In the genomic region with DNA sequence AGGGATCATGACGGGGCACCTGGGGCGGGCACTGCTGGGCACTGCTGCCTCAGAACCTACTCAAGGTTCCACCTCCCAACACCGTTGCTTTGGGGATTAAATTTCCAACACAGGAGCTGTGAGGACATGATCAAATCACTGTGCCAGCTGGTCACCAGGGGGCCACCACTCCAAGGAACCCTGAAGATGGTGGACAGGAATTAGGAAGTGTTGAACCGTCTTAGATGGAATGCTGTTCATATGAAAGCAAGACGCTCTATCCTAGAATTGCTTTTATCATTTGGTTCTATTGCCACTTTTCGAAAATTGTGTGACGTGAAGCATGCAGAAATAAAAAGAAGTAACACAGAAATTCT, we compare ENCODE assay signal across 23 cellular contexts.
DNase-seq lines count a peak whose midpoint lies in the region; ATAC-seq and TF ChIP-seq lines count a peak whose summit lies in the region.
"Had no signal": no experiment of that assay in that cellular context is flagged by ENCODE, and none has a peak within 500 bp of the region (broad histone marks: within the 10 kb centered on the region; RNA-seq: fewer than 3 reads in every experiment).

No MANE protein-coding gene starts in this region.

- H3K36me3 Mint-ChIP-seq in brain: no peaks in the 10 kb centered on the region
- H3K36me3 Mint-ChIP-seq in stimulated activated naive B cell treated with anti-CD40 and anti-IgM and Interleukin-4, amounts not matched to agents 10 μg/mL and 1 μg/mL and 100 μg/mL, for 72 hours: no peaks in the 10 kb centered on the region

- H3K56ac ChIP-seq in mesendoderm (ENCODE audit: low read length): no peak overlapping the region

- no peak overlapping the region for H3K4me3 Mint-ChIP-seq in brain
- H3K4me3 Mint-ChIP-seq in stimulated activated naive B cell treated with anti-CD40 and anti-IgM and Interleukin-4, amounts not matched to agents 10 μg/mL and 1 μg/mL and 100 μg/mL, for 72 hours: no peak overlapping the region
- H3K4me3 Mint-ChIP-seq: HFFc6, nephron progenitor cell had no signal

- H3K79me2 ChIP-seq in mesendoderm (ENCODE audit: control insufficient read depth, insufficient read depth, low read length): no peaks in the 10 kb centered on the region
- H3K79me2 ChIP-seq: parathyroid adenoma had no signal

- H3K4me1 ChIP-seq in BLaER1 treated with 17β-estradiol and CSF1 and Interleukin-3, amounts not matched to agents 10 nM and 100 nM: peaks cover 70 to 81% (median 75%) of the 10 kb centered on the region in 10 experiments
- H3K4me1 ChIP-seq in mesendoderm (ENCODE audit: control insufficient read depth, low read depth, low read length): peaks cover 5% of the 10 kb centered on the region

- peaks cover 7% of the 10 kb centered on the region for H3K27me3 Mint-ChIP-seq in brain
- peaks cover 64 to 66% of the 10 kb centered on the region in 2 donors for H3K27me3 Mint-ChIP-seq in stimulated activated naive B cell treated with anti-CD40 and anti-IgM and Interleukin-4, amounts not matched to agents 10 μg/mL and 1 μg/mL and 100 μg/mL, for 72 hours

- H4K8ac ChIP-seq in mesendoderm (ENCODE audit: low read depth, low read length): no peak overlapping the region

- ATAC-seq in HG02763 (IDR thresholded peaks at IDR 0.05; ENCODE audit: unreplicated experiment): no peak
- no peak for ATAC-seq in stimulated activated naive B cell treated with anti-CD40 and anti-IgM and Interleukin-4, amounts not matched to agents 10 μg/mL and 1 μg/mL and 100 μg/mL, for 72 hours (replicated peaks)
- ATAC-seq: activated naive CD4-positive, alpha-beta T cell treated with anti-CD3 and anti-CD28 coated beads, Interleukin-2, amount 50 U/mL, for 72 hours had no signal

- peaks cover 0 to 2% (median 0%) of the 10 kb centered on the region in 5 experiments for H3K9me3 Mint-ChIP-seq in brain
- peaks cover 2 to 3% of the 10 kb centered on the region in 2 donors for H3K9me3 Mint-ChIP-seq in stimulated activated naive B cell treated with anti-CD40 and anti-IgM and Interleukin-4, amounts not matched to agents 10 μg/mL and 1 μg/mL and 100 μg/mL, for 72 hours
- H3K9me3 Mint-ChIP-seq: activated naive CD4-positive, alpha-beta T cell treated with anti-CD3 and anti-CD28 coated beads, Interleukin-2, amount 50 U/mL, for 72 hours; nephron progenitor cell had no signal

- peak; percentile 21 for DNase-seq in 8988T
- DNase-seq in mesendoderm: peak; percentile 9
- no peak for DNase-seq in stimulated activated naive B cell treated with anti-CD40 and anti-IgM and Interleukin-4, amounts not matched to agents 10 μg/mL and 1 μg/mL and 100 μg/mL, for 72 hours
- DNase-seq in NCI-H1417 (lab: John Stamatoyannopoulos, UW): no peak
- DNase-seq: activated CD4-positive, alpha-beta T cell treated with anti-CD3 and anti-CD28 coated beads, Interleukin-2, amount 50 U/mL, for 4 hours; activated CD8-positive, alpha-beta memory T cell treated with anti-CD3 and anti-CD28 coated beads, Interleukin-2, amount 50 U/mL, for 4 hours; Calu3; cortex of kidney; HFFc6; midbrain; NCI-H1694; NCI-H526 treated with DMSO at 0.1 percent for 48 hours; nephron progenitor cell; Peyer's patch; SJCRH30; T-helper 1 cell; transverse colon had no signal

- H3K27ac Mint-ChIP-seq in brain: peak overlapping the region in 3 of 5 experiments; percentile 61 to 82 (median 71)
- H3K27ac Mint-ChIP-seq in stimulated activated naive B cell treated with anti-CD40 and anti-IgM and Interleukin-4, amounts not matched to agents 10 μg/mL and 1 μg/mL and 100 μg/mL, for 72 hours: no peak overlapping the region
- H3K27ac Mint-ChIP-seq: HFFc6 had no signal

- H3K9ac ChIP-seq in BLaER1 treated with 17β-estradiol and CSF1 and Interleukin-3, amounts not matched to agents 10 nM and 100 nM: no peak overlapping the region
- no peak overlapping the region for H3K9ac ChIP-seq in mesendoderm (ENCODE audit: low read length)
- H3K9ac ChIP-seq: parathyroid adenoma had no signal

- H3K4me3 ChIP-seq in BLaER1 treated with 17β-estradiol and CSF1 and Interleukin-3, amounts not matched to agents 10 nM and 100 nM: no peak overlapping the region
- no peak overlapping the region for H3K4me3 ChIP-seq in mesendoderm (ENCODE audit: low read length)
- H3K4me3 ChIP-seq: Peyer's patch, right atrium auricular region, SJCRH30, transverse colon had no signal

- no peak overlapping the region for H2BK5ac ChIP-seq in mesendoderm (ENCODE audit: low read length)

- H4K20me1 ChIP-seq in BLaER1 treated with 17β-estradiol and CSF1 and Interleukin-3, amounts not matched to agents 10 nM and 100 nM: no peaks in the 10 kb centered on the region

- no peak overlapping the region for H3K27ac ChIP-seq in BLaER1 treated with 17β-estradiol and CSF1 and Interleukin-3, amounts not matched to agents 10 nM and 100 nM
- H3K27ac ChIP-seq in mesendoderm (ENCODE audit: low read depth, low read length): no peak overlapping the region
- H3K27ac ChIP-seq: SJCRH30 had no signal

- peak overlapping the region in 9 of 11 experiments; percentile 3 to 88 (median 12); a peak in 7 of 22 replicates for H3K4me2 ChIP-seq in BLaER1 treated with 17β-estradiol and CSF1 and Interleukin-3, amounts not matched to agents 10 nM and 100 nM
- H3K4me2 ChIP-seq in mesendoderm (ENCODE audit: low read length): no peak overlapping the region

- no peak overlapping the region for H3K18ac ChIP-seq in mesendoderm (ENCODE audit: low read length)

- no peak overlapping the region for H3K23ac ChIP-seq in mesendoderm (ENCODE audit: low read length)

- H2AK5ac ChIP-seq in mesendoderm (ENCODE audit: low read length): no peak overlapping the region

- H2BK15ac ChIP-seq in mesendoderm (replicated peaks; ENCODE audit: low read depth): no peak overlapping the region

- H3K4ac ChIP-seq in mesendoderm (ENCODE audit: low read depth, low read length): no peak overlapping the region

- TF ChIP-seq CTCF in brain (conservative IDR thresholded peaks at IDR 0.05): no peak

- no peak overlapping the region for H4K5ac ChIP-seq in mesendoderm (ENCODE audit: low read length)

- no CpG with 5 or more reads among the region's 7 CpGs for WGBS in mesendoderm (ENCODE audit: extremely low coverage, insufficient coverage, low lambda C conversion rate)

- H3K27me3 ChIP-seq in BLaER1 treated with 17β-estradiol and CSF1 and Interleukin-3, amounts not matched to agents 10 nM and 100 nM: peaks cover 0 to 17% (median 5%) of the 10 kb centered on the region in 11 experiments; a peak in 8 of 22 replicates
- no peaks in the 10 kb centered on the region for H3K27me3 ChIP-seq in mesendoderm (ENCODE audit: insufficient read depth, low read length, poor library complexity)
- H3K27me3 ChIP-seq: Peyer's patch, right atrium auricular region, transverse colon had no signal

- no peak overlapping the region for H2BK120ac ChIP-seq in mesendoderm (ENCODE audit: low read depth, low read length)

- H3K36me3 ChIP-seq in BLaER1 treated with 17β-estradiol and CSF1 and Interleukin-3, amounts not matched to agents 10 nM and 100 nM: no peaks in the 10 kb centered on the region
- H3K36me3 ChIP-seq in mesendoderm (ENCODE audit: control insufficient read depth, insufficient read depth, low read length): no peaks in the 10 kb centered on the region
- H3K36me3 ChIP-seq: Peyer's patch, right atrium auricular region, SJCRH30, transverse colon had no signal

- H3K9me3 ChIP-seq in BLaER1 treated with 17β-estradiol and CSF1 and Interleukin-3, amounts not matched to agents 10 nM and 100 nM (replicated peaks in 1 of 11): peaks cover 0 to 6% (median 0%) of the 10 kb centered on the region in 11 experiments; a peak in 4 of 22 replicates
- H3K9me3 ChIP-seq: Peyer's patch, right atrium auricular region, SJCRH30, transverse colon had no signal

- peaks cover 69% of the 10 kb centered on the region for H3K4me1 Mint-ChIP-seq in brain
- peaks cover 24 to 26% of the 10 kb centered on the region in 2 donors for H3K4me1 Mint-ChIP-seq in stimulated activated naive B cell treated with anti-CD40 and anti-IgM and Interleukin-4, amounts not matched to agents 10 μg/mL and 1 μg/mL and 100 μg/mL, for 72 hours

- H3K79me1 ChIP-seq in mesendoderm (ENCODE audit: low read length): no peaks in the 10 kb centered on the region

Comparison
In these comparisons a context has a peak if more than half of its experiments do, and no peak if none do; other contexts are left out.
1. DNase-seq: peak in 8988T (single experiment) and mesendoderm (single experiment); none in stimulated activated naive B cell treated with anti-CD40 and anti-IgM and Interleukin-4, amounts not matched to agents 10 μg/mL and 1 μg/mL and 100 μg/mL, for 72 hours (single experiment) and NCI-H1417 (0 of 3).